Comparison of ENCODE assay signal across 22 cellular contexts in the genomic region with DNA sequence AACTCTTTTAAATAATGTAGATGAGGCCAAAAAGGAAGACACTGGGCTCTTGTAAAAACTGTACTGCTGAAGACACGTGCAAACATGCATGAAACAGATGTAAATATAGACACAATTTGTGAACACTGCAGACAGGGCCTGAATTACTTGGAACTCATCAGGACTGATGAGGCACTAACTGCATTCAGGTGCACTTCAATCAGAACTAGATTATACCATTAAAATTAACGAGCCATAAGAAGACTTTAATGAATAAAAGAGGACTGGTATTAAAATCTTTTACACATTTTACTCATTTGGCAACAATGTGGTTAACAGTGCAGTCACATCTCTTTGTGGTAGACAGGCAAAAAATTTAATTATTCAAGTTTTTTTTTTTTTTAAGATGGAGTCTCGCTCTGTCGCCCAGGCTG. TPM values are rescaled to one million over a fixed set of nuclear protein-coding genes. Genes with fewer than 3 reads are reported as not detected.
DNase-seq lines count a peak whose midpoint lies in the region; ATAC-seq, FAIRE-seq and TF ChIP-seq lines count a peak whose summit lies in the region.
"Had no signal": no experiment of that assay in that cellular context is flagged by ENCODE, and none has a peak within 500 bp of the region (broad histone marks: within the 10 kb centered on the region; RNA-seq: fewer than 3 reads in every experiment).

No MANE protein-coding gene starts in this region.

- no peak for TF ChIP-seq CTCF in DOHH2 (IDR thresholded peaks at IDR 0.05; ENCODE audit: low read depth, low read length, poor library complexity, severe bottlenecking)
- no peak for TF ChIP-seq CTCF in GM13976 (IDR thresholded peaks at IDR 0.05; ENCODE audit: borderline replicate concordance, control extremely low read depth, extremely low read depth, insufficient read depth, missing control alignments)
- TF ChIP-seq CTCF in GM12878 (IDR thresholded peaks at IDR 0.05 in 2 of 3, conservative IDR thresholded peaks at IDR 0.05 in 1 of 3; ENCODE audit: control insufficient read depth in 2 of 3, extremely low read depth in 1 of 3, insufficient read depth in 1 of 3, low read depth in 3 of 3, low read length in 3 of 3), result no peak
- TF ChIP-seq CTCF in spleen (IDR thresholded peaks at IDR 0.05 in 8 of 11, conservative IDR thresholded peaks at IDR 0.05 in 3 of 11), result no peak

- TF ChIP-seq EP300 in GM12878 (IDR thresholded peaks at IDR 0.05; ENCODE audit: borderline replicate concordance in 1 of 2, control insufficient read depth in 1 of 2, low read depth in 2 of 2, low read length in 2 of 2), result no peak

- H3K27me3 ChIP-seq in DOHH2 (ENCODE audit: control insufficient read depth, low read length), result no peaks in the 10 kb centered on the region
- no peaks in the 10 kb centered on the region for H3K27me3 ChIP-seq in GM12878 (replicated peaks in 1 of 2; ENCODE audit: control insufficient read depth in 2 of 2, insufficient read depth in 2 of 2, low read length in 1 of 2)
- H3K27me3 ChIP-seq in spleen (replicated peaks in 1 of 7), result no peaks in the 10 kb centered on the region
- H3K27me3 ChIP-seq: tibial artery had no signal

- H3K27ac ChIP-seq in DOHH2 (ENCODE audit: low read depth, low read length), result peak overlapping the region; percentile 74
- H3K27ac ChIP-seq in GM12878 (ENCODE audit: control insufficient read depth, insufficient read depth), result peak overlapping the region; percentile 21; the same call in 1 of the 2 replicates
- H3K27ac ChIP-seq in spleen, result no peak overlapping the region
- H3K27ac ChIP-seq: tibial artery had no signal

- DNase-seq in GM13976 (ENCODE audit: low spot score), result peak; percentile 22
- no peak for DNase-seq in GM12878 (ENCODE audit: low read depth, low spot score)
- DNase-seq in NCI-H146 (lab: John Stamatoyannopoulos, UW), result no peak
- no peak for DNase-seq in spleen
- no peak for DNase-seq in stimulated activated CD4-positive, alpha-beta T cell treated with anti-CD3 and anti-CD28 coated beads, Interleukin-4, amount 100 ng/mL, for 1 hour
- DNase-seq: activated B cell treated with CpG ODN at 0.5 μM for 24 hours; activated CD8-positive, alpha-beta T cell treated with anti-CD3 and anti-CD28 coated beads, Interleukin-2, amount 10 ng/mL, durations not matched to agents 7 days and 5 days; aorta; CD8-positive, alpha-beta T cell; glutamatergic neuron; kidney glomerular epithelial cell; mammary epithelial cell; NCI-H1417 treated with DMSO at 0.1 percent for 48 hours; NCI-H510A treated with DMSO at 0.1 percent for 48 hours; nucleus accumbens; stimulated activated CD4-positive, alpha-beta T cell treated with anti-CD3 and anti-CD28 coated beads, Interleukin-2, amount 100 ng/mL, for 24 hours; stimulated activated naive CD4-positive, alpha-beta T cell; tibial artery had no signal

- no peak for FAIRE-seq in GM12878 (lab: Jason Lieb, UNC)

- no peak for TF ChIP-seq POLR2A in GM12878 (IDR thresholded peaks at IDR 0.05; ENCODE audit: low read depth, low read length)
- no peak for TF ChIP-seq POLR2A in spleen (IDR thresholded peaks at IDR 0.05)

- H4K20me1 ChIP-seq in DOHH2 (ENCODE audit: control insufficient read depth, insufficient read depth, low read depth, low read length) (no peaks in the 10 kb centered on the region), GM12878 (ENCODE audit: control insufficient read depth, insufficient read depth) (no peaks in the 10 kb centered on the region)

- no peak for TF ChIP-seq RAD21 in GM12878 (IDR thresholded peaks at IDR 0.05; ENCODE audit: insufficient read depth, low read depth, low read length)

- in situ Hi-C loops in GM13976 (cut with MboI; ENCODE audit: low sequenced_read_pairs, unreplicated experiment) (no loop called here), GM12878 (cut with MboI) (no loop called here)

- POLR2A ChIA-PET in GM12878 (lab: Charles Lee), result interaction anchor here (0.6 kb wide), 1 partner anchor 632 kb away, joined by 5 read pairs; no protein-coding TSS in a partner anchor

- peak overlapping the region; percentile 73 for H2AFZ ChIP-seq in GM12878 (ENCODE audit: control insufficient read depth, low read depth, low read length)

- H3K9ac ChIP-seq in GM12878 (ENCODE audit: control insufficient read depth, insufficient read depth, low read length), result peak overlapping the region; percentile 22; the same call in 1 of the 2 replicates

- peaks cover 74% of the 10 kb centered on the region for H3K79me2 ChIP-seq in DOHH2 (ENCODE audit: control insufficient read depth, low read length)
- H3K79me2 ChIP-seq in GM12878 (ENCODE audit: control insufficient read depth, insufficient read depth, low read length), result no peaks in the 10 kb centered on the region

- intact Hi-C loops in GM12878 (cut with micrococcal nuclease; ENCODE audit: unreplicated experiment) (loop anchor here (5.0 kb wide), 1 partner anchor 76 kb away; no protein-coding TSS in a partner anchor), spleen (cut with DNase I; ENCODE audit: low total_unique reads) (no loop called here)

- 21% methylated on average over 4 of the region's 4 CpGs for WGBS in GM12878 (ENCODE audit: insufficient coverage, insufficient replicate concordance, low lambda C conversion rate, missing lambda C conversion rate)
- WGBS in spleen, 5 donors, result 73 to 82% (median 79%) methylated on average over 4 of the region's 4 CpGs

- peaks cover 62% of the 10 kb centered on the region for H3K4me1 ChIP-seq in DOHH2 (ENCODE audit: control insufficient read depth, low read length)
- peaks cover 12% of the 10 kb centered on the region for H3K4me1 ChIP-seq in GM12878 (ENCODE audit: control insufficient read depth, insufficient read depth, low read length)
- peaks cover 0 to 14% (median 0%) of the 10 kb centered on the region in 6 donors for H3K4me1 ChIP-seq in spleen

- peak overlapping the region; percentile 49 for H3K4me3 ChIP-seq in DOHH2 (ENCODE audit: low read length)
- H3K4me3 ChIP-seq in GM12878, result no peak overlapping the region
- no peak overlapping the region for H3K4me3 ChIP-seq in spleen
- H3K4me3 ChIP-seq: skin epidermis, tibial artery had no signal

- H3K4me2 ChIP-seq in DOHH2 (ENCODE audit: low read length), result peak overlapping the region; percentile 66
- H3K4me2 ChIP-seq in GM12878 (ENCODE audit: control insufficient read depth, insufficient read depth), result peak overlapping the region; percentile 68; the same call in 1 of the 2 replicates

- H3K36me3 ChIP-seq in DOHH2 (ENCODE audit: control insufficient read depth, low read length), result peaks cover 13% of the 10 kb centered on the region
- H3K36me3 ChIP-seq in GM12878 (ENCODE audit: control insufficient read depth in 2 of 2, insufficient read depth in 2 of 2, low read length in 1 of 2), result no peaks in the 10 kb centered on the region
- peaks cover 0 to 10% (median 0%) of the 10 kb centered on the region in 6 donors for H3K36me3 ChIP-seq in spleen

- peaks cover 6% of the 10 kb centered on the region for H3F3A ChIP-seq in DOHH2 (ENCODE audit: control insufficient read depth, insufficient read depth)

- no TSS peak for BruUV-seq in GM12878 (replicated peaks; lab: Mats Ljungman, UMichigan)

- SMC1A ChIA-PET in GM12878 (lab: Charles Lee; ENCODE audit: uncharacterized antibody, unreplicated experiment), result interaction anchor here (0.6 to 4.7 kb wide), 4 partner anchors 10 to 700 kb away, joined by 3 to 22 read pairs (median 3); no protein-coding TSS in a partner anchor

- no peaks in the 10 kb centered on the region for H3K9me2 ChIP-seq in DOHH2 (replicated peaks; ENCODE audit: control insufficient read depth, low read length)

- CTCF ChIA-PET in GM12878 (lab: Yijun Ruan, JAX), result interaction anchor here (1.3 to 3.9 kb wide), 2 partner anchors 10 to 14 kb away, joined by 4 to 23 read pairs; no protein-coding TSS in a partner anchor

- peak; percentile 63 for ATAC-seq in HG02798 (IDR thresholded peaks at IDR 0.05; ENCODE audit: poor library complexity, unreplicated experiment)
- ATAC-seq in GM12878, result peak; percentile 66
- ATAC-seq: activated CD8-positive, alpha-beta T cell treated with anti-CD3 and anti-CD28 coated beads, Interleukin-2, amount 10 ng/mL, durations not matched to agents 7 days and 5 days; CD8-positive, alpha-beta T cell; HCT116 had no signal

- H3K9me3 ChIP-seq in DOHH2 (ENCODE audit: control insufficient read depth, insufficient read depth, low read length) (peaks cover 22% of the 10 kb centered on the region), GM12878 (replicated peaks; ENCODE audit: control insufficient read depth, insufficient read depth, low read length) (peaks cover 7% of the 10 kb centered on the region), spleen (peaks cover 0 to 24% (median 21%) of the 10 kb centered on the region in 8 donors)

- RAD21 ChIA-PET in GM12878 (lab: Charles Lee; ENCODE audit: unreplicated experiment), result no interaction called here

RNA-seq across cellular contexts. Expression of gene ZCCHC9, which starts 13.4 kb away (rescaled TPM):
- 23.7 and 25.2 TPM in 2 replicates for total RNA-seq in GM12878 (2013; cell fraction: nucleolus; rRNA removed)
- total RNA-seq in GM12878 (2014; rRNA removed), result 22.0 and 29.3 TPM in 2 replicates
- total RNA-seq in GM12878 (2014; rRNA removed; fragmentation: Illumina TruSeq; extraction: Trizol), result 43.2 and 45.6 TPM in 2 replicates
- 26.7 and 27.4 TPM in 2 replicates for total RNA-seq in GM12878 (2021)
- 16.1 TPM for polyA plus RNA-seq in GM12878 (2011; ENCODE audit: low read depth)
- polyA plus RNA-seq in GM12878 (2011; rRNA removed), result 35.1 and 56.1 TPM in 2 replicates
- 10.8 and 11.6 TPM in 2 replicates for polyA plus RNA-seq in GM12878 (2011; cell fraction: cytosol; rRNA removed)
- polyA plus RNA-seq in GM12878 (2011; cell fraction: nucleus; rRNA removed), result 13.8 and 15.1 TPM in 2 replicates
- 26.7 and 28.1 TPM in 2 replicates for polyA plus RNA-seq in GM12878 (2012)
- polyA plus RNA-seq in GM12878 (2014; fragmentation: Illumina TruSeq; extraction: Trizol), result 50.8 and 67.3 TPM in 2 replicates
- 10 to 100 TPM; 47.5 to 57.7 TPM for polyA plus RNA-seq in GM12878 (2014; fragmentation: Nextera tagmentation; extraction: Ambion mirVana)
- 24.3 and 34.0 TPM in 2 replicates for polyA plus RNA-seq in GM12878 (2014; rRNA removed)
- polyA plus RNA-seq in GM12878 (2016; fragmentation: Nextera tagmentation; extraction: Ambion mirVana), result 10 to 100 TPM; 27.2 to 27.7 TPM
- polyA minus RNA-seq in GM12878 (2011; rRNA and poly(A)+ RNA removed), result 8.0 and 8.2 TPM in 2 replicates
- polyA minus RNA-seq in GM12878 (2011; cell fraction: cytosol; rRNA and poly(A)+ RNA removed), result 4.9 and 7.2 TPM in 2 replicates
- polyA minus RNA-seq in GM12878 (2011; cell fraction: nucleus; rRNA and poly(A)+ RNA removed), result 7.3 and 12.2 TPM in 2 replicates
- total RNA-seq in spleen, result 10 to 100 TPM; 16.1 to 22.8 (median 21.7) TPM
- polyA plus RNA-seq in spleen, result 10 to 100 TPM; 23.9 to 28.3 (median 27.1) TPM

RNA-seq across cellular contexts. Expression of gene CKMT2, which starts 54.9 kb away (rescaled TPM):
- total RNA-seq in GM12878 (2013; cell fraction: nucleolus; rRNA removed), result not detected in 2 replicates
- not detected in 2 replicates for total RNA-seq in GM12878 (2014; rRNA removed)
- not detected in 2 replicates for total RNA-seq in GM12878 (2014; rRNA removed; fragmentation: Illumina TruSeq; extraction: Trizol)
- total RNA-seq in GM12878 (2021), result not detected in 2 replicates
- not detected for polyA plus RNA-seq in GM12878 (2011; ENCODE audit: low read depth)
- not detected in 2 replicates for polyA plus RNA-seq in GM12878 (2011; rRNA removed)
- not detected in 2 replicates for polyA plus RNA-seq in GM12878 (2011; cell fraction: cytosol; rRNA removed)
- not detected in 2 replicates for polyA plus RNA-seq in GM12878 (2011; cell fraction: nucleus; rRNA removed)
- not detected in 2 replicates for polyA plus RNA-seq in GM12878 (2012)
- polyA plus RNA-seq in GM12878 (2014; fragmentation: Illumina TruSeq; extraction: Trizol), result not detected in 2 replicates
- not detected for polyA plus RNA-seq in GM12878 (2014; fragmentation: Nextera tagmentation; extraction: Ambion mirVana)
- not detected in 2 replicates for polyA plus RNA-seq in GM12878 (2014; rRNA removed)
- 1 to 10 TPM in 1 of 2 experiments, under 1 TPM in 1; 0.70 to 1.2 TPM for polyA plus RNA-seq in GM12878 (2016; fragmentation: Nextera tagmentation; extraction: Ambion mirVana)
- polyA minus RNA-seq in GM12878 (2011; rRNA and poly(A)+ RNA removed), result not detected in 2 replicates
- not detected in 2 replicates for polyA minus RNA-seq in GM12878 (2011; cell fraction: cytosol; rRNA and poly(A)+ RNA removed)
- not detected in 2 replicates for polyA minus RNA-seq in GM12878 (2011; cell fraction: nucleus; rRNA and poly(A)+ RNA removed)
- total RNA-seq in spleen, result 1 to 10 TPM; 2.3 to 7.1 (median 3.0) TPM
- polyA plus RNA-seq in spleen, result 1 to 10 TPM; 1.4 to 1.9 (median 1.6) TPM
- total RNA-seq: activated B cell treated with CpG ODN at 0.5 μM for 24 hours; activated CD8-positive, alpha-beta T cell treated with anti-CD3 and anti-CD28 coated beads, Interleukin-2, amount 10 ng/mL, durations not matched to agents 7 days and 5 days; CD8-positive, alpha-beta T cell had no signal
- polyA plus RNA-seq: mammary epithelial cell had no signal

Comparison
In these comparisons a context has a peak if more than half of its experiments do, and no peak if none do; other contexts are left out.
1. H3K27ac ChIP-seq: peak in DOHH2 (single experiment) and GM12878 (single experiment); none in spleen (0 of 8).